Comparison of ENCODE assay signal across 8 cellular contexts in the genomic region with DNA sequence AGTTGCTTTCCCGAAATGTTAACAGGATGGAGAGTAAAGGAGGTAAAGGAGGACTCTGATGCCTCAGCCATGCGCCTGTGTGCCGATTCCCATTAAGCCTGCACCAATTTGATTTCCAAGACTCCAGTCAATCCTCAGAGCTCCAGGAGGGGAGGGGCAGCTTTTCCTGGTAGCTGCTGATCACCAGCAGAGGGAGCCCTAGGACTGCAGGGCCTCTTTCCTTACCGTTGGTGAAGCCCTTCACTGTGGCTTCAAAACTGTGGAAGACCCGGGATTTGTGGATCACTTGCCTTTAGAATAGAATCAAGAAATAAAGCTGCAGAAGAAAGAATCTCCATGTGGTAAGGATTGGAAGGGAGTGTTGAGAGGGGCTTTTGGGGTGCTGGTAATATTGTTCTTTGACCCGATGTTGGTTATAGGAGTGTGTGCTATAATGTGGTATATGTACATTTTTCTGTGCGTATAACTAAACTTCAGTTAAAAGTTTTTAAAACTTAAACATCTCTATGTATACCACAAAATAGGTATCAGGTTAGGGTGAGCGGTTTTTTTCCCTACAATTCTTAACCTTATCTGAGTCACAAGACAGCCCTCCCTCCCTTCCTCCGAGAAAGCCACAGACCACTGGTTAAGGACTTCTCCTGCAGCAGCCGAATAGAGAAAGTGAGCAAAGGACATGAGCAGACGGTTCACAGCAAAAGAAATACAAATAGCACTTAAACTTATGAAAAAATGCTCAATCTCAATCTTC. TPM values are rescaled to one million over a fixed set of nuclear protein-coding genes. Genes with fewer than 3 reads are reported as not detected.
DNase-seq lines count a peak whose midpoint lies in the region; ATAC-seq and TF ChIP-seq lines count a peak whose summit lies in the region.

No MANE protein-coding gene starts in this region.

- H3K4me3 ChIP-seq in IMR-90 (ENCODE audit: insufficient read depth, low read depth, low read length) (no peak overlapping the region), Panc1 (ENCODE audit: low read depth in 2 of 2, low read length in 2 of 2) (no peak overlapping the region), neural progenitor cell (no peak overlapping the region), thoracic aorta (no peak overlapping the region)

- H3K9me1 ChIP-seq in IMR-90 (ENCODE audit: insufficient read depth, low read length), result no peaks in the 10 kb centered on the region

- H3K27ac Mint-ChIP-seq in activated T-cell treated with anti-CD3 and anti-CD28 coated beads, Interleukin-2, amount 50 U/mL, for 72 hours, result peak overlapping the region; percentile 13
- H3K27ac Mint-ChIP-seq in neural progenitor cell, result peak overlapping the region; percentile 87

- no peak overlapping the region for H2BK120ac ChIP-seq in IMR-90 (ENCODE audit: low read depth, low read length)

- H3K79me1 ChIP-seq in IMR-90 (ENCODE audit: low read depth in 1 of 2, low read length in 2 of 2), result no peaks in the 10 kb centered on the region

- H3K4ac ChIP-seq in IMR-90 (ENCODE audit: low read depth, low read length), result no peak overlapping the region

- H2AFZ ChIP-seq in IMR-90 (replicated peaks; ENCODE audit: low read length, poor library complexity), result no peak overlapping the region
- no peak overlapping the region for H2AFZ ChIP-seq in neural progenitor cell (replicated peaks)

- no peak overlapping the region for H4K91ac ChIP-seq in IMR-90 (ENCODE audit: insufficient read depth, low read depth, low read length)

- H4K5ac ChIP-seq in IMR-90 (ENCODE audit: low read depth, low read length), result no peak overlapping the region

- H3K27ac ChIP-seq in IMR-90 (ENCODE audit: insufficient read depth, low read length), result no peak overlapping the region
- H3K27ac ChIP-seq in Panc1 (ENCODE audit: low read length), result no peak overlapping the region
- H3K27ac ChIP-seq in neural progenitor cell, result no peak overlapping the region
- no peak overlapping the region for H3K27ac ChIP-seq in thoracic aorta

- no peaks in the 10 kb centered on the region for H3K27me3 Mint-ChIP-seq in activated T-cell treated with anti-CD3 and anti-CD28 coated beads, Interleukin-2, amount 50 U/mL, for 72 hours (ENCODE audit: low read depth)
- H3K27me3 Mint-ChIP-seq in neural progenitor cell (ENCODE audit: insufficient read depth, low read depth), result peaks cover 3% of the 10 kb centered on the region

- in situ Hi-C loops in IMR-90 (cut with MboI; ENCODE audit: low sequenced_read_pairs) (loop anchor here (5.0 to 10.0 kb wide), 3 partner anchors 95 to 387 kb away; a partner anchor contains a TSS), Panc1 (cut with HindIII; ENCODE audit: low pct_unique_long_range_greater_than_20kb, low sequenced_read_pairs) (no loop called here)

- H3K4me3 Mint-ChIP-seq in activated T-cell treated with anti-CD3 and anti-CD28 coated beads, Interleukin-2, amount 50 U/mL, for 72 hours, result peak overlapping the region; percentile 65 to 70
- no peak overlapping the region for H3K4me3 Mint-ChIP-seq in neural progenitor cell

- DNase-seq in COLO829 (ENCODE audit: low spot score) (peak; percentile 76), IMR-90 (peak; percentile 67), Panc1 (ENCODE audit: low read depth, low spot score) (no peak), fibroblast of peridontal ligament (ENCODE audit: extremely low read depth) (peak; percentile 68), neural progenitor cell (ENCODE audit: low spot score) (peak; percentile 86), thoracic aorta (ENCODE audit: low spot score) (peak; percentile 4)
- peak; percentile 71 to 74 for DNase-seq in activated T-cell treated with anti-CD3 and anti-CD28 coated beads, Interleukin-2, amount 50 U/mL, for 72 hours

- peaks cover 46% of the 10 kb centered on the region for H3K4me1 Mint-ChIP-seq in activated T-cell treated with anti-CD3 and anti-CD28 coated beads, Interleukin-2, amount 50 U/mL, for 72 hours (ENCODE audit: low read depth)
- peaks cover 15% of the 10 kb centered on the region for H3K4me1 Mint-ChIP-seq in neural progenitor cell

- H3K18ac ChIP-seq in IMR-90 (ENCODE audit: low read depth, low read length), result no peak overlapping the region

- H3K9me3 Mint-ChIP-seq in activated T-cell treated with anti-CD3 and anti-CD28 coated beads, Interleukin-2, amount 50 U/mL, for 72 hours, result no peaks in the 10 kb centered on the region
- no peaks in the 10 kb centered on the region for H3K9me3 Mint-ChIP-seq in neural progenitor cell

- no peaks in the 10 kb centered on the region for H3K79me2 ChIP-seq in neural progenitor cell (ENCODE audit: low read depth)

- no peaks in the 10 kb centered on the region for H4K20me1 ChIP-seq in IMR-90 (ENCODE audit: insufficient read depth, low read length)
- no peaks in the 10 kb centered on the region for H4K20me1 ChIP-seq in neural progenitor cell (ENCODE audit: low read depth)

- CTCF ChIA-PET in IMR-90 (lab: Yijun Ruan, JAX), result interaction anchor here (0.6 to 3.5 kb wide), 10 partner anchors 9 to 244 kb away, joined by 3 to 52 read pairs (median 3); a partner anchor contains a TSS
- CTCF ChIA-PET in Panc1 (lab: Charles Lee), result interaction anchor here (0.5 to 2.9 kb wide), 10 partner anchors 48 to 393 kb away, joined by 3 to 25 read pairs (median 4); a partner anchor contains a TSS

- H2AK5ac ChIP-seq in IMR-90 (ENCODE audit: low read depth, low read length), result no peak overlapping the region

- H2AK9ac ChIP-seq in IMR-90 (replicated peaks; ENCODE audit: low read depth, low read length, poor library complexity), result peak overlapping the region; percentile 42

- H3K27me3 ChIP-seq in IMR-90 (ENCODE audit: control insufficient read depth, insufficient read depth, low read length) (no peaks in the 10 kb centered on the region), Panc1 (ENCODE audit: control insufficient read depth, insufficient read depth, low read length) (no peaks in the 10 kb centered on the region), neural progenitor cell (no peaks in the 10 kb centered on the region), thoracic aorta (replicated peaks; ENCODE audit: insufficient read depth) (no peaks in the 10 kb centered on the region)

- H3K4me2 ChIP-seq in IMR-90 (ENCODE audit: low read depth, low read length) (no peak overlapping the region), neural progenitor cell (no peak overlapping the region)

- H2BK5ac ChIP-seq in IMR-90 (ENCODE audit: low read depth, low read length, poor library complexity, severe bottlenecking), result no peak overlapping the region

- no peak overlapping the region for H3K14ac ChIP-seq in IMR-90 (replicated peaks; ENCODE audit: low read depth, low read length)

- H3F3A ChIP-seq in neural progenitor cell (ENCODE audit: low read depth), result no peaks in the 10 kb centered on the region

- POLR2A ChIA-PET in IMR-90 (lab: Charles Lee; ENCODE audit: unreplicated experiment), result no interaction called here
- POLR2A ChIA-PET in Panc1 (lab: Charles Lee), result no interaction called here

- H3K23ac ChIP-seq in IMR-90 (ENCODE audit: low read depth, low read length), result no peak overlapping the region

- dilution Hi-C loops in IMR-90 (cut with HindIII; ENCODE audit: low sequenced_read_pairs, unreplicated experiment), result no loop called here

- no peak for TF ChIP-seq POLR2A in IMR-90 (IDR thresholded peaks at IDR 0.05; ENCODE audit: low read depth, low read length)

- H2BK15ac ChIP-seq in IMR-90 (ENCODE audit: low read depth, low read length), result no peak overlapping the region

- peak; percentile 88 for TF ChIP-seq RAD21 in IMR-90 (IDR thresholded peaks at IDR 0.05; ENCODE audit: low read length)

- TF ChIP-seq CTCF in IMR-90 (conservative IDR thresholded peaks at IDR 0.05; ENCODE audit: low read depth, low read length) (peak; percentile 88), Panc1 (IDR thresholded peaks at IDR 0.05) (peak; percentile 98), neural progenitor cell (IDR thresholded peaks at IDR 0.05) (peak; percentile 88), thoracic aorta (IDR thresholded peaks at IDR 0.05) (peak; percentile 58)

- ATAC-seq in IMR-90 (ENCODE audit: low read depth) (peak; percentile 88), Panc1 (peak; percentile 90), thoracic aorta (ENCODE audit: insufficient number of reproducible peaks, low FRiP score, low read depth) (no peak), HG02588 (IDR thresholded peaks at IDR 0.05; ENCODE audit: unreplicated experiment) (no peak)
- ATAC-seq in activated T-cell treated with anti-CD3 and anti-CD28 coated beads, Interleukin-2, amount 50 U/mL, for 72 hours (replicated peaks in 1 of 2), result peak; percentile 70

- H3K9ac ChIP-seq in IMR-90 (ENCODE audit: low read depth, low read length), result no peak overlapping the region
- no peak overlapping the region for H3K9ac ChIP-seq in neural progenitor cell

- WGBS in IMR-90 (ENCODE audit: extremely low coverage in 2 of 2, insufficient read length in 1 of 2), 2 experiments, result 0% methylated on average over 1 of the region's 11 CpGs; no CpG with 5 or more reads in 1 of the 2 experiments

- H4K8ac ChIP-seq in IMR-90 (ENCODE audit: low read depth in 2 of 2, low read length in 2 of 2), result no peak overlapping the region

- H3K4me1 ChIP-seq in IMR-90 (ENCODE audit: control insufficient read depth, insufficient read depth, low read length), result no peaks in the 10 kb centered on the region
- H3K4me1 ChIP-seq in Panc1 (ENCODE audit: control insufficient read depth, insufficient read depth, low read length), result peaks cover 1% of the 10 kb centered on the region; the same call in 1 of the 2 replicates
- no peaks in the 10 kb centered on the region for H3K4me1 ChIP-seq in neural progenitor cell
- peaks cover 0 to 5% of the 10 kb centered on the region in 2 donors for H3K4me1 ChIP-seq in thoracic aorta (ENCODE audit: control insufficient read depth in 1 of 2, low read depth in 2 of 2)

- intact Hi-C loops in IMR-90 (cut with micrococcal nuclease), result loop anchor here (1.0 to 10.0 kb wide), 5 partner anchors 94 to 667 kb away; a partner anchor contains a TSS
- intact Hi-C loops in Panc1 (cut with micrococcal nuclease; ENCODE audit: unreplicated experiment), result loop anchor here (1.0 to 10.0 kb wide), 3 partner anchors 94 to 387 kb away; a partner anchor contains a TSS

- H2BK20ac ChIP-seq in IMR-90 (ENCODE audit: low read depth, low read length), result no peak overlapping the region

- H3K36me3 Mint-ChIP-seq in activated T-cell treated with anti-CD3 and anti-CD28 coated beads, Interleukin-2, amount 50 U/mL, for 72 hours (ENCODE audit: insufficient read depth in 2 of 2), result no peaks in the 10 kb centered on the region
- H3K36me3 Mint-ChIP-seq in neural progenitor cell, result no peaks in the 10 kb centered on the region

- no peak overlapping the region for H3K56ac ChIP-seq in IMR-90 (ENCODE audit: extremely low read depth, insufficient read depth, low read length)

- no peaks in the 10 kb centered on the region for H3K9me3 ChIP-seq in IMR-90 (ENCODE audit: control insufficient read depth, insufficient read depth, low read length)
- no peaks in the 10 kb centered on the region for H3K9me3 ChIP-seq in Panc1 (ENCODE audit: control insufficient read depth, insufficient read depth, low read depth, low read length)
- no peaks in the 10 kb centered on the region for H3K9me3 ChIP-seq in neural progenitor cell (ENCODE audit: low read depth)
- H3K9me3 ChIP-seq in thoracic aorta, result no peaks in the 10 kb centered on the region

- BruUV-seq in IMR-90 (replicated peaks; lab: Mats Ljungman, UMichigan), result no TSS peak
- BruUV-seq in Panc1 (replicated peaks; lab: Mats Ljungman, UMichigan), result no TSS peak

- H3K36me3 ChIP-seq in IMR-90 (ENCODE audit: control insufficient read depth, insufficient read depth, low read length) (no peaks in the 10 kb centered on the region), Panc1 (ENCODE audit: control insufficient read depth, insufficient read depth, low read length) (no peaks in the 10 kb centered on the region), neural progenitor cell (no peaks in the 10 kb centered on the region), thoracic aorta (no peaks in the 10 kb centered on the region)

RNA-seq across cellular contexts. Expression of a gene that starts 6.9 kb away (rescaled TPM):
- total RNA-seq in IMR-90 (2012; rRNA removed), result 66.9 and 70.6 TPM in 2 replicates
- polyA plus RNA-seq in IMR-90 (2012; rRNA removed), result 27.7 and 32.6 TPM in 2 replicates
- 10.3 and 11.0 TPM in 2 replicates for polyA plus RNA-seq in IMR-90 (2012; cell fraction: cytosol; rRNA removed)
- polyA plus RNA-seq in IMR-90 (2012; cell fraction: nucleus; rRNA removed; ENCODE audit: low replicate concordance), result 20.0 and 103 TPM in 2 replicates
- 37.8 TPM for total RNA-seq in Panc1 (2021; ENCODE audit: unreplicated experiment)
- 24.2 TPM for polyA plus RNA-seq in Panc1 (2012; ENCODE audit: insufficient read length)
- 10 to 100 TPM; 47.1 to 47.5 TPM for total RNA-seq in activated T-cell treated with anti-CD3 and anti-CD28 coated beads, Interleukin-2, amount 50 U/mL, for 72 hours
- 44.4 and 51.8 TPM in 2 replicates for total RNA-seq in neural progenitor cell (ENCODE audit: low replicate concordance)
- total RNA-seq in thoracic aorta, result 10 to 100 TPM; 33.6 to 34.4 TPM

RNA-seq across cellular contexts. Expression of a gene that starts 29.6 kb away (rescaled TPM):
- not detected in 2 replicates for total RNA-seq in IMR-90 (2012; rRNA removed)
- not detected in 2 replicates for polyA plus RNA-seq in IMR-90 (2012; rRNA removed)
- polyA plus RNA-seq in IMR-90 (2012; cell fraction: cytosol; rRNA removed), result not detected in 2 replicates
- polyA plus RNA-seq in IMR-90 (2012; cell fraction: nucleus; rRNA removed; ENCODE audit: low replicate concordance), result not detected in 2 replicates
- total RNA-seq in Panc1 (2021; ENCODE audit: unreplicated experiment), result not detected
- 0.55 TPM for polyA plus RNA-seq in Panc1 (2012; ENCODE audit: insufficient read length)
- 1 to 10 TPM in 1 of 2 donors, under 1 TPM in 1; 1.00 to 1.0 TPM for total RNA-seq in activated T-cell treated with anti-CD3 and anti-CD28 coated beads, Interleukin-2, amount 50 U/mL, for 72 hours
- 0.26 and 1.3 TPM in 2 replicates for total RNA-seq in neural progenitor cell (ENCODE audit: low replicate concordance)
- total RNA-seq in thoracic aorta, result not detected

RNA-seq across cellular contexts. Expression of a gene that starts 30.5 kb away (rescaled TPM):
- total RNA-seq in IMR-90 (2012; rRNA removed) (0.54 and 0.83 TPM in 2 replicates), Panc1 (2021; ENCODE audit: unreplicated experiment) (0.49 TPM), neural progenitor cell (ENCODE audit: low replicate concordance) (not detected in 2 replicates), thoracic aorta (100 to 1,000 TPM; 169 to 179 TPM)
- 0.44 TPM in 2 replicates for polyA plus RNA-seq in IMR-90 (2012; rRNA removed)
- 0.31 and 0.60 TPM in 2 replicates for polyA plus RNA-seq in IMR-90 (2012; cell fraction: cytosol; rRNA removed)
- polyA plus RNA-seq in IMR-90 (2012; cell fraction: nucleus; rRNA removed; ENCODE audit: low replicate concordance), result 0.40 and 0.71 TPM in 2 replicates
- 0.27 TPM for polyA plus RNA-seq in Panc1 (2012; ENCODE audit: insufficient read length)
- under 1 TPM; 0.29 to 0.46 TPM for total RNA-seq in activated T-cell treated with anti-CD3 and anti-CD28 coated beads, Interleukin-2, amount 50 U/mL, for 72 hours

Comparison
In these comparisons a context has a peak if more than half of its experiments do, and no peak if none do; other contexts are left out.
1. ATAC-seq: peak in IMR-90 (single experiment), Panc1 (single experiment) and activated T-cell treated with anti-CD3 and anti-CD28 coated beads, Interleukin-2, amount 50 U/mL, for 72 hours (2 of 2); none in thoracic aorta (single experiment) and HG02588 (single experiment).
2. RNA of a gene that starts 30.5 kb away (total RNA-seq): 169 to 179 TPM in thoracic aorta; 0.54 to 0.83 TPM in IMR-90, 0.49 TPM in Panc1 (single experiment), 0.29 to 0.46 TPM in activated T-cell treated with anti-CD3 and anti-CD28 coated beads, Interleukin-2, amount 50 U/mL, for 72 hours and not detected in neural progenitor cell; every median in the first group is over 10 times any median in the second.
3. Peak in every context shown above with its lines, with median percentiles within 50 percentile points of each other: CTCF ChIP-seq.